Comparison of ENCODE assay signal across 19 cellular contexts in the genomic region with DNA sequence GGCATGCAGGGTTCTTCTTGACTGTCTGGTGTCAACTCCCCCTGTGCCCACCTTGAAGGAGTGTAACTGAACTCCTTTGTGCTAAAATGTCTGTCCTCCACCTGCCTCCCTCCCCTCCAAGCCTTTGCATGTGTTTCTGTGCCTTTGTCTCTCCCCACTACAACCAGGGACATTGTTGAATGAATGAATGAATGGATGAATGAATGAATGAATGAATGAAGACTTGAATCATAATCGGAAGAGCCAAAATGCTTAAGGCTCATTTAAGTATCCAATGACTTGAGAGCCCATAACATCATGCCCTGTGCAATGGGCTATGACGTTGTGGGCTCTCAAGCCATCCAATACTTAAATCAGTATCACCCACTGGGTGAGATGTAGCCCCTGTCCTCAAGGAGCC.
DNase-seq lines count a peak whose midpoint lies in the region; ATAC-seq and TF ChIP-seq lines count a peak whose summit lies in the region.
"Had no signal": no experiment of that assay in that cellular context is flagged by ENCODE, and none has a peak within 500 bp of the region (broad histone marks: within the 10 kb centered on the region; RNA-seq: fewer than 3 reads in every experiment).

No MANE protein-coding gene starts in this region.

- no peak overlapping the region for H3K4me3 Mint-ChIP-seq in stimulated activated naive CD8-positive, alpha-beta T cell treated with anti-CD3 and anti-CD28 coated beads, Interleukin-15, Interleukin-2, amounts not matched to agents 100 ng/mL and 50 ng/mL, for 24 hours
- peak overlapping the region in 1 of 2 donors; percentile 29 for H3K4me3 Mint-ChIP-seq in stimulated activated naive CD8-positive, alpha-beta T cell treated with anti-CD3 and anti-CD28 coated beads, Interleukin-15, amount 100 ng/mL, for 72 hours

- H3K27ac ChIP-seq in brain microvascular endothelial cell: peak overlapping the region; percentile 95
- H3K27ac ChIP-seq: 22Rv1, coronary artery had no signal

- no peaks in the 10 kb centered on the region for H3K36me3 ChIP-seq in brain microvascular endothelial cell (replicated peaks)

- H3K27me3 Mint-ChIP-seq in stimulated activated naive CD8-positive, alpha-beta T cell treated with anti-CD3 and anti-CD28 coated beads, Interleukin-15, Interleukin-2, amounts not matched to agents 100 ng/mL and 50 ng/mL, for 24 hours: no peaks in the 10 kb centered on the region
- no peaks in the 10 kb centered on the region for H3K27me3 Mint-ChIP-seq in stimulated activated naive CD8-positive, alpha-beta T cell treated with anti-CD3 and anti-CD28 coated beads, Interleukin-15, amount 100 ng/mL, for 72 hours

- H3K4me1 Mint-ChIP-seq in stimulated activated naive CD8-positive, alpha-beta T cell treated with anti-CD3 and anti-CD28 coated beads, Interleukin-15, Interleukin-2, amounts not matched to agents 100 ng/mL and 50 ng/mL, for 24 hours (ENCODE audit: low read depth): peaks cover 93% of the 10 kb centered on the region
- H3K4me1 Mint-ChIP-seq in stimulated activated naive CD8-positive, alpha-beta T cell treated with anti-CD3 and anti-CD28 coated beads, Interleukin-15, amount 100 ng/mL, for 72 hours: peaks cover 74% of the 10 kb centered on the region

- DNase-seq in NCI-H1092 (lab: John Stamatoyannopoulos, UW) (peak; percentile 56), NCI-H1092 treated with DMSO at 0.1 percent for 48 hours (lab: John Stamatoyannopoulos, UW) (no peak), brain microvascular endothelial cell (no peak), GM03348 (ENCODE audit: low spot score) (no peak)
- DNase-seq in stimulated activated naive CD8-positive, alpha-beta T cell treated with anti-CD3 and anti-CD28 coated beads, Interleukin-15, amount 100 ng/mL, for 72 hours: no peak
- no peak for DNase-seq in stimulated activated CD4-positive, alpha-beta T cell treated with anti-CD3 and anti-CD28 coated beads, Interleukin-12 subunit alpha, Interleukin-12 subunit beta, amount 100 ng/mL, for 4 hours
- DNase-seq: amniotic stem cell; DND-41; GM23248; NCI-H1048; NCI-H446; nucleus accumbens; small intestine; stimulated activated CD4-positive, alpha-beta T cell treated with anti-CD3 and anti-CD28 coated beads, Interleukin-2, amount 100 ng/mL, for 48 hours; stimulated activated naive CD4-positive, alpha-beta T cell had no signal

- ATAC-seq in stimulated activated naive CD8-positive, alpha-beta T cell treated with anti-CD3 and anti-CD28 coated beads, Interleukin-15, amount 100 ng/mL, for 72 hours: no peak
- no peak for ATAC-seq in GM21423 (IDR thresholded peaks at IDR 0.05; ENCODE audit: unreplicated experiment)

- H3K27me3 ChIP-seq in brain microvascular endothelial cell (replicated peaks): no peaks in the 10 kb centered on the region

- in situ Hi-C loops in brain microvascular endothelial cell (cut with HindIII; ENCODE audit: low pct_ligation_motif_present, low sequenced_read_pairs): no loop called here

- peak overlapping the region; percentile 99 for H3K27ac Mint-ChIP-seq in stimulated activated naive CD8-positive, alpha-beta T cell treated with anti-CD3 and anti-CD28 coated beads, Interleukin-15, Interleukin-2, amounts not matched to agents 100 ng/mL and 50 ng/mL, for 24 hours
- H3K27ac Mint-ChIP-seq in stimulated activated naive CD8-positive, alpha-beta T cell treated with anti-CD3 and anti-CD28 coated beads, Interleukin-15, amount 100 ng/mL, for 72 hours: peak overlapping the region in 1 of 2 donors; percentile 11

- TF ChIP-seq CTCF in brain microvascular endothelial cell (IDR thresholded peaks at IDR 0.05; ENCODE audit: low read depth, low read length, missing control alignments): no peak

- no peak overlapping the region for H3K4me3 ChIP-seq in brain microvascular endothelial cell (ENCODE audit: low read depth, low read length)
- H3K4me3 ChIP-seq: coronary artery, GM23248 had no signal

- no peaks in the 10 kb centered on the region for H3K9me3 Mint-ChIP-seq in stimulated activated naive CD8-positive, alpha-beta T cell treated with anti-CD3 and anti-CD28 coated beads, Interleukin-15, Interleukin-2, amounts not matched to agents 100 ng/mL and 50 ng/mL, for 24 hours
- H3K9me3 Mint-ChIP-seq in stimulated activated naive CD8-positive, alpha-beta T cell treated with anti-CD3 and anti-CD28 coated beads, Interleukin-15, amount 100 ng/mL, for 72 hours: no peaks in the 10 kb centered on the region

- H3K36me3 Mint-ChIP-seq in stimulated activated naive CD8-positive, alpha-beta T cell treated with anti-CD3 and anti-CD28 coated beads, Interleukin-15, Interleukin-2, amounts not matched to agents 100 ng/mL and 50 ng/mL, for 24 hours (ENCODE audit: low read depth): peaks cover 65% of the 10 kb centered on the region
